ENCODE assay signal across 29 cellular contexts in genomic region chr5:130994496-130995253, GRCh38.
"Had no signal": no experiment of that assay in that cellular context is flagged by ENCODE, and none has a peak within 500 bp of the region (broad histone marks: within the 10 kb centered on the region; RNA-seq: fewer than 3 reads in every experiment).

No MANE protein-coding gene starts in this region.

- H3K27ac ChIP-seq: cardiac muscle cell, gastroesophageal sphincter, hepatocyte, parathyroid adenoma, right atrium auricular region, testis, transverse colon, uterus, WERI-Rb-1 had no signal

- H3K4me1 ChIP-seq: gastroesophageal sphincter, parathyroid adenoma, right atrium auricular region, testis, transverse colon, uterus had no signal

- H3K9me3 Mint-ChIP-seq: nephron had no signal

- H3K27ac Mint-ChIP-seq: activated naive CD8-positive, alpha-beta T cell; nephron; T-helper 1 cell treated with Interleukin-12 subunit alpha and Interleukin-12 subunit beta and Interleukin-4 antibody, amounts not matched to agents 30 μg/mL and 1 μg/mL, for 36 hours had no signal

- H3K9ac ChIP-seq: parathyroid adenoma had no signal

- ATAC-seq: activated CD4-positive, CD25-positive, alpha-beta regulatory T cell treated with anti-CD3 and anti-CD28 coated beads, Interleukin-2, amount 50 U/mL, for 24 hours; gastroesophageal sphincter; left cardiac atrium; left ventricle myocardium superior had no signal

- H3K27me3 ChIP-seq: cardiac muscle cell, gastroesophageal sphincter, hepatocyte, right atrium auricular region, testis, transverse colon, uterus had no signal

- H3K4me3 ChIP-seq: cardiac muscle cell, gastroesophageal sphincter, hepatocyte, right atrium auricular region, transverse colon, uterus had no signal

- H3K4me3 Mint-ChIP-seq: activated naive CD8-positive, alpha-beta T cell; nephron; T-helper 1 cell treated with Interleukin-12 subunit alpha and Interleukin-12 subunit beta and Interleukin-4 antibody, amounts not matched to agents 30 μg/mL and 1 μg/mL, for 36 hours had no signal

- H3K9me3 ChIP-seq: right atrium auricular region, testis, transverse colon, uterus had no signal

- DNase-seq: activated CD4-positive, alpha-beta T cell treated with anti-CD3 and anti-CD28 coated beads for 48 hours; activated CD4-positive, alpha-beta T cell treated with anti-CD3 and anti-CD28 coated beads, Interleukin-2, amount 50 U/mL, for 48 hours; activated CD8-positive, alpha-beta memory T cell treated with anti-CD3 and anti-CD28 coated beads for 24 hours; activated effector memory CD4-positive, alpha-beta T cell treated with Interleukin-2 at 50 U/mL for 16 hours; activated naive CD4-positive, alpha-beta T cell treated with Interleukin-2 at 50 U/mL for 16 hours; anterior cingulate cortex; islet precursor cell; left cardiac atrium; left ventricle myocardium superior; nucleus accumbens; stimulated activated CD4-positive, alpha-beta T cell treated with anti-CD3 and anti-CD28 coated beads, Interleukin-15, amount 100 ng/mL, for 24 hours; stimulated activated CD4-positive, alpha-beta T cell treated with anti-CD3 and anti-CD28 coated beads, Interleukin-2, amount 100 ng/mL, for 24 hours; stimulated activated naive CD4-positive, alpha-beta T cell; T-helper 9 cell; testis; transverse colon; uterus; WERI-Rb-1 had no signal

- FAIRE-seq: endothelial cell of umbilical vein, TTC549 had no signal

- H3K36me3 Mint-ChIP-seq: activated naive CD8-positive, alpha-beta T cell had no signal

- H3K36me3 ChIP-seq: cardiac muscle cell, gastroesophageal sphincter, right atrium auricular region, transverse colon, uterus, WERI-Rb-1 had no signal
